In the genomic region with DNA sequence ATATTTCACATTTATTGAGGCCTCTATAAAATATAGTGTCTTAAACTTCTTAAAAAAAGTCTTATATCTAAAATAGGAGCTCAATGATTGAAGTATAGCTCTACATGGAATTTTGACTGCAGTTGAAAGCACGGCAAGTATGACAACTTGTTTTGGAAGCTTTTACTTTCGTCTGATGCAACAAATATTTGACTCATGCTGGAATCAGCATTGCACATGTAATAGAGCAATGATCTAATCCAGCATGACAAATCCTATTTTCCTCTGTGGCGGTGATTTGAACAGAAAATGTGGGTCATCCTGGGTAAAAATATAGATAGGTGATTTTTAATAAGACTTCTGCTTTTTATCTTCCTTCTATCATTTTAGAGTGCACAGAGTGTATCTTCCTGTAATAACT, we compare ENCODE assay signal across 11 cellular contexts.
DNase-seq lines count a peak whose midpoint lies in the region; ATAC-seq, FAIRE-seq and TF ChIP-seq lines count a peak whose summit lies in the region.
"Had no signal": no experiment of that assay in that cellular context is flagged by ENCODE, and none has a peak within 500 bp of the region (broad histone marks: within the 10 kb centered on the region; RNA-seq: fewer than 3 reads in every experiment).

No MANE protein-coding gene starts in this region.

- TF ChIP-seq EP300 in ovary (IDR thresholded peaks at IDR 0.05): no peak

- no peaks in the 10 kb centered on the region for H3K36me3 Mint-ChIP-seq in GM23338 (ENCODE audit: low read depth)
- no peaks in the 10 kb centered on the region for H3K36me3 Mint-ChIP-seq in activated CD4-positive, alpha-beta T cell treated with anti-CD3 and anti-CD28 coated beads for 36 hours (ENCODE audit: low read depth)

- H3K27ac ChIP-seq in SJSA1 (peak overlapping the region; percentile 36), smooth muscle cell (ENCODE audit: low read depth) (peak overlapping the region; percentile 53), GM23338 (ENCODE audit: low read depth) (no peak overlapping the region), ovary (no peak overlapping the region)

- H3K27me3 ChIP-seq in SJSA1 (replicated peaks) (no peaks in the 10 kb centered on the region), smooth muscle cell (ENCODE audit: low read depth) (no peaks in the 10 kb centered on the region), GM23338 (ENCODE audit: insufficient read depth) (no peaks in the 10 kb centered on the region), ovary (no peaks in the 10 kb centered on the region)

- FAIRE-seq in H54 (lab: Jason Lieb, UNC): peak; percentile 97

- no peaks in the 10 kb centered on the region for H3K27me3 Mint-ChIP-seq in GM23338 (ENCODE audit: insufficient read depth, low read depth, poor library complexity)
- no peaks in the 10 kb centered on the region for H3K27me3 Mint-ChIP-seq in activated CD4-positive, alpha-beta T cell treated with anti-CD3 and anti-CD28 coated beads for 36 hours
- H3K27me3 Mint-ChIP-seq: central memory CD8-positive, alpha-beta T cell had no signal

- H3K27ac Mint-ChIP-seq in GM23338: no peak overlapping the region
- H3K27ac Mint-ChIP-seq in activated CD4-positive, alpha-beta T cell treated with anti-CD3 and anti-CD28 coated beads for 36 hours: no peak overlapping the region

- TF ChIP-seq CTCF in smooth muscle cell (IDR thresholded peaks at IDR 0.05; ENCODE audit: borderline replicate concordance, insufficient read depth, poor library complexity, severe bottlenecking) (no peak), GM23338 (conservative IDR thresholded peaks at IDR 0.05; ENCODE audit: low read depth in 2 of 2) (no peak), ovary (IDR thresholded peaks at IDR 0.05) (no peak)

- no peaks in the 10 kb centered on the region for H3K4me1 Mint-ChIP-seq in GM23338
- no peaks in the 10 kb centered on the region for H3K4me1 Mint-ChIP-seq in activated CD4-positive, alpha-beta T cell treated with anti-CD3 and anti-CD28 coated beads for 36 hours
- H3K4me1 Mint-ChIP-seq: central memory CD8-positive, alpha-beta T cell had no signal

- H3K4me1 ChIP-seq in SJSA1 (replicated peaks) (no peaks in the 10 kb centered on the region), smooth muscle cell (ENCODE audit: low read depth) (no peaks in the 10 kb centered on the region), GM23338 (ENCODE audit: insufficient read depth) (no peaks in the 10 kb centered on the region), ovary (ENCODE audit: insufficient read depth) (no peaks in the 10 kb centered on the region)

- H3K9me3 Mint-ChIP-seq in GM23338: peaks cover 2% of the 10 kb centered on the region; the same call in 2 of the 3 replicates
- no peaks in the 10 kb centered on the region for H3K9me3 Mint-ChIP-seq in activated CD4-positive, alpha-beta T cell treated with anti-CD3 and anti-CD28 coated beads for 36 hours (ENCODE audit: low read depth)

- peak; percentile 9 for DNase-seq in H54 (ENCODE audit: insufficient read length, low spot score)
- peak in 1 of 2 experiments; percentile 38 for DNase-seq in SJSA1 (ENCODE audit: low read depth in 1 of 2, low spot score in 2 of 2)
- peak; percentile 96 for DNase-seq in fibroblast of peridontal ligament (ENCODE audit: extremely low read depth)
- no peak for DNase-seq in smooth muscle cell (lab: John Stamatoyannopoulos, UW; ENCODE audit: unreplicated experiment)
- DNase-seq in GM23338 (ENCODE audit: low spot score): no peak
- no peak for DNase-seq in activated CD4-positive, alpha-beta T cell treated with anti-CD3 and anti-CD28 coated beads for 36 hours
- no peak for DNase-seq in ovary
- DNase-seq: activated T-cell treated with anti-CD3 and anti-CD28 coated beads, Interleukin-2, amount 50 U/mL, for 1 hour; hippocampal formation; NCI-H1694 had no signal

- no peaks in the 10 kb centered on the region for H3F3A ChIP-seq in smooth muscle cell (ENCODE audit: low read depth)
- H3F3A ChIP-seq in GM23338 (replicated peaks; ENCODE audit: low read depth): no peaks in the 10 kb centered on the region

- TF ChIP-seq POLR2A in H54 (IDR thresholded peaks at IDR 0.05; ENCODE audit: low read depth, low read length): no peak
- no peak for TF ChIP-seq POLR2A in ovary (IDR thresholded peaks at IDR 0.05)

- POLR2A ChIA-PET in activated CD4-positive, alpha-beta T cell treated with anti-CD3 and anti-CD28 coated beads for 36 hours (lab: Charles Lee): no interaction called here

- no peaks in the 10 kb centered on the region for H3K9me3 ChIP-seq in SJSA1 (replicated peaks)
- no peaks in the 10 kb centered on the region for H3K9me3 ChIP-seq in smooth muscle cell (replicated peaks; ENCODE audit: low read depth)
- no peaks in the 10 kb centered on the region for H3K9me3 ChIP-seq in ovary

- H3K4me2 ChIP-seq in smooth muscle cell (peak overlapping the region; percentile 24), GM23338 (no peak overlapping the region)

- no peak overlapping the region for H3K9ac ChIP-seq in smooth muscle cell (ENCODE audit: low read depth)

- ATAC-seq in GM23338: no peak
- no peak for ATAC-seq in activated CD4-positive, alpha-beta T cell treated with anti-CD3 and anti-CD28 coated beads for 36 hours

- H3K4me3 ChIP-seq in SJSA1 (no peak overlapping the region), smooth muscle cell (no peak overlapping the region), GM23338 (no peak overlapping the region), ovary (no peak overlapping the region)

- H3K79me2 ChIP-seq in smooth muscle cell (ENCODE audit: low read depth): no peaks in the 10 kb centered on the region
- H3K79me2 ChIP-seq in GM23338 (replicated peaks; ENCODE audit: insufficient read depth): no peaks in the 10 kb centered on the region

- no peaks in the 10 kb centered on the region; the same call in 1 of the 2 replicates for H3K9me2 ChIP-seq in GM23338 (ENCODE audit: insufficient read depth)

- no peak overlapping the region for H3K4me3 Mint-ChIP-seq in GM23338
- no peak overlapping the region for H3K4me3 Mint-ChIP-seq in activated CD4-positive, alpha-beta T cell treated with anti-CD3 and anti-CD28 coated beads for 36 hours
- H3K4me3 Mint-ChIP-seq: central memory CD8-positive, alpha-beta T cell had no signal

- WGBS in smooth muscle cell (ENCODE audit: low lambda C conversion rate): 18% methylated on average over 3 of the region's 3 CpGs
- 72 to 77% (median 73%) methylated on average over 3 of the region's 3 CpGs for WGBS in ovary, 3 donors

- H4K20me1 ChIP-seq in smooth muscle cell (ENCODE audit: low read depth): no peaks in the 10 kb centered on the region
- H4K20me1 ChIP-seq in GM23338 (replicated peaks; ENCODE audit: insufficient read depth): no peaks in the 10 kb centered on the region

- CTCF ChIA-PET in activated CD4-positive, alpha-beta T cell treated with anti-CD3 and anti-CD28 coated beads for 36 hours (lab: Charles Lee): interaction anchor here (0.6 kb wide), 1 partner anchor 354 kb away, joined by 5 read pairs; no protein-coding TSS in a partner anchor

- no peak overlapping the region for H2AFZ ChIP-seq in smooth muscle cell (ENCODE audit: low read depth)
- H2AFZ ChIP-seq in GM23338: no peak overlapping the region; the same call in 1 of the 2 replicates

- intact Hi-C loops in activated CD4-positive, alpha-beta T cell treated with anti-CD3 and anti-CD28 coated beads for 36 hours (cut with DNase I, micrococcal nuclease): no loop called here
- intact Hi-C loops in ovary (cut with DNase I): no loop called here

- H3K36me3 ChIP-seq in SJSA1 (no peaks in the 10 kb centered on the region), smooth muscle cell (ENCODE audit: low read depth) (no peaks in the 10 kb centered on the region), GM23338 (ENCODE audit: insufficient read depth) (no peaks in the 10 kb centered on the region), ovary (no peaks in the 10 kb centered on the region)

TF ChIP-seq in GM23338, 12 proteins besides CTCF, POLR2A, EP300 and RAD21 (continues in another document):
- TF ChIP-seq ZNF331 (CRISPR knock-in tag; IDR thresholded peaks at IDR 0.05; ENCODE audit: low read depth): no peak
- no peak for TF ChIP-seq NANOG (IDR thresholded peaks at IDR 0.05; ENCODE audit: borderline replicate concordance)

Comparison
In these comparisons a context has a peak if more than half of its experiments do, and no peak if none do; other contexts are left out.
1. DNase-seq: peak in H54 (single experiment) and fibroblast of peridontal ligament (single experiment); none in smooth muscle cell (single experiment), GM23338 (single experiment), activated CD4-positive, alpha-beta T cell treated with anti-CD3 and anti-CD28 coated beads for 36 hours (single experiment) and ovary (0 of 5).
2. H3K27ac ChIP-seq: peak in SJSA1 (single experiment) and smooth muscle cell (single experiment); none in GM23338 (single experiment) and ovary (0 of 2).